ENCODE assay signal across 8 cellular contexts in genomic region chr16:24010440-24011089, GRCh38.
DNase-seq lines count a peak whose midpoint lies in the region; ATAC-seq, FAIRE-seq and TF ChIP-seq lines count a peak whose summit lies in the region.

No MANE protein-coding gene starts in this region.

- no peak overlapping the region for H4K91ac ChIP-seq in IMR-90 (ENCODE audit: insufficient read depth, low read depth, low read length)

- H2BK15ac ChIP-seq in IMR-90 (ENCODE audit: low read depth, low read length), result no peak overlapping the region

- DNase-seq in DND-41, result peak; percentile 79
- DNase-seq in IMR-90, result peak; percentile 65
- DNase-seq in RCC 7860 (ENCODE audit: low spot score), result peak; percentile 39
- peak; percentile 62 to 71 for DNase-seq in activated T-helper 1 cell treated with anti-CD3 and anti-CD28 coated beads, Interleukin-2, amount 50 U/mL, for 16 hours (ENCODE audit: low read depth in 1 of 2, low spot score in 1 of 2)
- DNase-seq in foreskin fibroblast, result peak; percentile 2 to 40
- DNase-seq in omental fat pad (ENCODE audit: low spot score), result peak; percentile 79
- DNase-seq in testis, result peak; percentile 95

- H2AK5ac ChIP-seq in IMR-90 (ENCODE audit: low read depth, low read length), result no peak overlapping the region

- no TSS peak for BruUV-seq in IMR-90 (replicated peaks; lab: Mats Ljungman, UMichigan)

- no peak overlapping the region for H2AK9ac ChIP-seq in IMR-90 (replicated peaks; ENCODE audit: low read depth, low read length, poor library complexity)

- no peak overlapping the region for H2BK20ac ChIP-seq in IMR-90 (ENCODE audit: low read depth, low read length)

- peak; percentile 33; the same call in 1 of the 3 replicates for ATAC-seq in DND-41 (ENCODE audit: insufficient read depth, low read depth)
- ATAC-seq in IMR-90 (ENCODE audit: low read depth), result peak; percentile 71
- no peak for ATAC-seq in omental fat pad (ENCODE audit: low FRiP score)
- no peak for ATAC-seq in HG03342 (IDR thresholded peaks at IDR 0.05; ENCODE audit: unreplicated experiment)

- H3K9ac ChIP-seq in DND-41 (ENCODE audit: low read depth, low read length), result no peak overlapping the region
- no peak overlapping the region for H3K9ac ChIP-seq in IMR-90 (ENCODE audit: low read depth, low read length)

- WGBS in IMR-90 (ENCODE audit: extremely low coverage in 2 of 2, insufficient read length in 1 of 2), 2 experiments, result 64% methylated on average over 3 of the region's 8 CpGs; no CpG with 5 or more reads in 1 of the 2 experiments
- WGBS in testis, 2 donors, result 48 to 49% methylated on average over 8 of the region's 8 CpGs

- TF ChIP-seq CTCF in DND-41 (IDR thresholded peaks at IDR 0.05; ENCODE audit: borderline replicate concordance, extremely low read depth, low read length, poor library complexity, severe bottlenecking), result peak; percentile 89
- TF ChIP-seq CTCF in IMR-90 (conservative IDR thresholded peaks at IDR 0.05; ENCODE audit: low read depth, low read length), result peak; percentile 69
- TF ChIP-seq CTCF in foreskin fibroblast (IDR thresholded peaks at IDR 0.05; ENCODE audit: low read depth, low read length), result peak; percentile 84
- TF ChIP-seq CTCF in omental fat pad (IDR thresholded peaks at IDR 0.05), result peak in 1 of 3 donors; percentile 40
- TF ChIP-seq CTCF in testis (IDR thresholded peaks at IDR 0.05), result peak; percentile 75 to 84 (median 77)

- FAIRE-seq in RCC 7860 (lab: Jason Lieb, UNC), result no peak

- H3K4me3 ChIP-seq in DND-41 (ENCODE audit: low read depth in 1 of 2, low read length in 2 of 2) (no peak overlapping the region), IMR-90 (ENCODE audit: insufficient read depth, low read depth, low read length) (no peak overlapping the region), foreskin fibroblast (ENCODE audit: low read depth in 1 of 2, low read length in 2 of 2) (no peak overlapping the region), testis (no peak overlapping the region)

- H3K4me2 ChIP-seq in DND-41 (ENCODE audit: insufficient read depth, low read length) (no peak overlapping the region), IMR-90 (ENCODE audit: low read depth, low read length) (no peak overlapping the region)

- H3K36me3 ChIP-seq in DND-41 (ENCODE audit: insufficient read depth, low read length) (no peaks in the 10 kb centered on the region; the same call in 1 of the 2 replicates), IMR-90 (ENCODE audit: control insufficient read depth, insufficient read depth, low read length) (no peaks in the 10 kb centered on the region), testis (ENCODE audit: low read depth, missing control alignments) (no peaks in the 10 kb centered on the region)

- no peak overlapping the region for H3K4ac ChIP-seq in IMR-90 (ENCODE audit: low read depth, low read length)

- no peak overlapping the region for H3K18ac ChIP-seq in IMR-90 (ENCODE audit: low read depth, low read length)

- CTCF ChIA-PET in IMR-90 (lab: Yijun Ruan, JAX), result interaction anchor here (0.5 to 1.4 kb wide), 7 partner anchors 10 to 519 kb away, joined by 3 to 6 read pairs (median 3); no protein-coding TSS in a partner anchor

- dilution Hi-C loops in IMR-90 (cut with HindIII; ENCODE audit: low sequenced_read_pairs, unreplicated experiment), result no loop called here

- intact Hi-C loops in IMR-90 (cut with micrococcal nuclease), result loop anchor here (1.0 kb wide), 2 partner anchors 209 to 275 kb away; no protein-coding TSS in a partner anchor
- intact Hi-C loops in testis (cut with DNase I; ENCODE audit: low total_unique reads), result no loop called here

- H4K5ac ChIP-seq in IMR-90 (ENCODE audit: low read depth, low read length), result no peak overlapping the region

- H3K79me2 ChIP-seq in DND-41 (ENCODE audit: insufficient read depth, low read length), result peaks cover 3% of the 10 kb centered on the region

- H2BK120ac ChIP-seq in IMR-90 (ENCODE audit: low read depth, low read length), result no peak overlapping the region

- no peak overlapping the region for H3K56ac ChIP-seq in IMR-90 (ENCODE audit: extremely low read depth, insufficient read depth, low read length)

- H4K8ac ChIP-seq in IMR-90 (ENCODE audit: low read depth in 2 of 2, low read length in 2 of 2), result no peak overlapping the region

- H3K27ac ChIP-seq in DND-41 (ENCODE audit: low read length) (peak overlapping the region; percentile 86; the same call in 1 of the 2 replicates), IMR-90 (ENCODE audit: insufficient read depth, low read length) (no peak overlapping the region), testis (no peak overlapping the region)

- H3K27me3 ChIP-seq in DND-41 (ENCODE audit: insufficient read depth, low read length, poor library complexity), result no peaks in the 10 kb centered on the region
- no peaks in the 10 kb centered on the region for H3K27me3 ChIP-seq in IMR-90 (ENCODE audit: control insufficient read depth, insufficient read depth, low read length)
- no peaks in the 10 kb centered on the region for H3K27me3 ChIP-seq in testis

- H3K23ac ChIP-seq in IMR-90 (ENCODE audit: low read depth, low read length), result no peak overlapping the region

- H2AFZ ChIP-seq in DND-41 (ENCODE audit: low read depth, low read length), result no peak overlapping the region
- no peak overlapping the region for H2AFZ ChIP-seq in IMR-90 (replicated peaks; ENCODE audit: low read length, poor library complexity)

- TF ChIP-seq POLR2A in IMR-90 (IDR thresholded peaks at IDR 0.05; ENCODE audit: low read depth, low read length), result no peak
- no peak for TF ChIP-seq POLR2A in testis (IDR thresholded peaks at IDR 0.05)

- in situ Hi-C loops in IMR-90 (cut with MboI; ENCODE audit: low sequenced_read_pairs), result loop anchor here (10.0 kb wide), 1 partner anchor 206 kb away; no protein-coding TSS in a partner anchor

- TF ChIP-seq RAD21 in IMR-90 (IDR thresholded peaks at IDR 0.05; ENCODE audit: low read length), result peak; percentile 65

- POLR2A ChIA-PET in IMR-90 (lab: Charles Lee; ENCODE audit: unreplicated experiment), result no interaction called here

- H3K79me1 ChIP-seq in IMR-90 (ENCODE audit: low read depth in 1 of 2, low read length in 2 of 2), result no peaks in the 10 kb centered on the region

- no peaks in the 10 kb centered on the region for H3K9me3 ChIP-seq in DND-41 (ENCODE audit: insufficient read depth, low read length, severe bottlenecking)
- no peaks in the 10 kb centered on the region for H3K9me3 ChIP-seq in IMR-90 (ENCODE audit: control insufficient read depth, insufficient read depth, low read length)
- H3K9me3 ChIP-seq in testis, result no peaks in the 10 kb centered on the region

- H3K9me1 ChIP-seq in IMR-90 (ENCODE audit: insufficient read depth, low read length), result no peaks in the 10 kb centered on the region

- H3K14ac ChIP-seq in IMR-90 (replicated peaks; ENCODE audit: low read depth, low read length), result no peak overlapping the region

- H4K20me1 ChIP-seq in DND-41 (ENCODE audit: insufficient read depth, low read length) (no peaks in the 10 kb centered on the region), IMR-90 (ENCODE audit: insufficient read depth, low read length) (no peaks in the 10 kb centered on the region)

- no peak overlapping the region for H2BK5ac ChIP-seq in IMR-90 (ENCODE audit: low read depth, low read length, poor library complexity, severe bottlenecking)

- H3K4me1 ChIP-seq in DND-41 (ENCODE audit: insufficient read depth, low read length), result peaks cover 62% of the 10 kb centered on the region
- no peaks in the 10 kb centered on the region for H3K4me1 ChIP-seq in IMR-90 (ENCODE audit: control insufficient read depth, insufficient read depth, low read length)
- no peaks in the 10 kb centered on the region for H3K4me1 ChIP-seq in testis

TF ChIP-seq in IMR-90, 13 proteins besides CTCF, POLR2A, EP300 and RAD21:
- peak; percentile 72 for TF ChIP-seq SMC3 (IDR thresholded peaks at IDR 0.05; ENCODE audit: low read depth, low read length)
- no peak for TF ChIP-seq MAZ (IDR thresholded peaks at IDR 0.05; ENCODE audit: borderline replicate concordance, low read depth, low read length)
TF ChIP-seq in IMR-90: peak in this region for 1.

Comparison
In these comparisons a context has a peak if more than half of its experiments do, and no peak if none do; other contexts are left out.
1. ATAC-seq: peak in DND-41 (single experiment) and IMR-90 (single experiment); none in omental fat pad (single experiment) and HG03342 (single experiment).
2. DNase-seq: peak in every context shown above with its lines; median percentile 95 in testis; 79 in DND-41; 79 in omental fat pad; 66 in activated T-helper 1 cell treated with anti-CD3 and anti-CD28 coated beads, Interleukin-2, amount 50 U/mL, for 16 hours; 65 in IMR-90; 39 in RCC 7860; 21 in foreskin fibroblast.